Comparison of ENCODE assay signal across 14 cellular contexts in genomic region chr3:47634996-47635395, GRCh38. TPM values are rescaled to one million over a fixed set of nuclear protein-coding genes. Genes with fewer than 3 reads are reported as not detected.
DNase-seq lines count a peak whose midpoint lies in the region; ATAC-seq and TF ChIP-seq lines count a peak whose summit lies in the region.
"Had no signal": no experiment of that assay in that cellular context is flagged by ENCODE, and none has a peak within 500 bp of the region (broad histone marks: within the 10 kb centered on the region; RNA-seq: fewer than 3 reads in every experiment).

No MANE protein-coding gene starts in this region.

- no peaks in the 10 kb centered on the region for H3K9me3 Mint-ChIP-seq in stimulated activated naive CD8-positive, alpha-beta T cell treated with anti-CD3 and anti-CD28 coated beads, Interleukin-15, Interleukin-2, amounts not matched to agents 100 ng/mL and 50 ng/mL, for 24 hours
- H3K9me3 Mint-ChIP-seq: activated CD4-positive, alpha-beta T cell treated with anti-CD3 and anti-CD28 coated beads, Interleukin-2, amount 10 ng/mL, durations not matched to agents 24 days and 14 days; activated T-helper 2 cell treated with anti-CD3 and anti-CD28 coated beads, Interferon-gamma antibody, Interleukin-2, Interleukin-4, amounts not matched to agents 10 μg/mL and 5 μg/mL and 100 μg/mL, durations not matched to agents 14 hours and 24 hours and 36 hours; T-helper 1 cell treated with Interleukin-12 subunit alpha and Interleukin-12 subunit beta and Interleukin-4 antibody, amounts not matched to agents 30 μg/mL and 1 μg/mL, for 36 hours; type B pancreatic cell had no signal

- no peak for TF ChIP-seq POLR2A in upper lobe of left lung (IDR thresholded peaks at IDR 0.05)

- H3K27ac ChIP-seq in angular gyrus (ENCODE audit: low read depth, low read length) = peak overlapping the region; percentile 24
- H3K27ac ChIP-seq in upper lobe of left lung = peak overlapping the region in 1 of 4 donors; percentile 59

- ATAC-seq in stimulated activated naive CD8-positive, alpha-beta T cell treated with anti-CD3 and anti-CD28 coated beads, Interleukin-15, Interleukin-2, amounts not matched to agents 100 U/mL and 50 U/mL, for 24 hours = no peak
- no peak for ATAC-seq in upper lobe of left lung (ENCODE audit: low FRiP score in 2 of 2)
- ATAC-seq in HG02870 (IDR thresholded peaks at IDR 0.05; ENCODE audit: unreplicated experiment) = no peak

- H3K4me1 Mint-ChIP-seq in stimulated activated naive CD8-positive, alpha-beta T cell treated with anti-CD3 and anti-CD28 coated beads, Interleukin-15, Interleukin-2, amounts not matched to agents 100 ng/mL and 50 ng/mL, for 24 hours (ENCODE audit: low read depth) = peaks cover 8% of the 10 kb centered on the region

- no peaks in the 10 kb centered on the region for H3K27me3 ChIP-seq in upper lobe of left lung
- no peaks in the 10 kb centered on the region for H3K27me3 ChIP-seq in HAP-1 (ENCODE audit: low read depth)

- H3K9me3 ChIP-seq in upper lobe of left lung (no peaks in the 10 kb centered on the region), HAP-1 (no peaks in the 10 kb centered on the region)

- WGBS in upper lobe of left lung, 2 donors = 74 to 81% methylated on average over 6 of the region's 6 CpGs

- no peak for TF ChIP-seq EP300 in upper lobe of left lung (IDR thresholded peaks at IDR 0.05)

- peaks cover 78% of the 10 kb centered on the region for H3K36me3 Mint-ChIP-seq in stimulated activated naive CD8-positive, alpha-beta T cell treated with anti-CD3 and anti-CD28 coated beads, Interleukin-15, Interleukin-2, amounts not matched to agents 100 ng/mL and 50 ng/mL, for 24 hours (ENCODE audit: low read depth)

- H3K36me3 ChIP-seq in upper lobe of left lung (peaks cover 8 to 79% (median 16%) of the 10 kb centered on the region in 4 donors), HAP-1 (replicated peaks) (peaks cover 70% of the 10 kb centered on the region)

- peak overlapping the region; percentile 9 for H3K27ac Mint-ChIP-seq in stimulated activated naive CD8-positive, alpha-beta T cell treated with anti-CD3 and anti-CD28 coated beads, Interleukin-15, Interleukin-2, amounts not matched to agents 100 ng/mL and 50 ng/mL, for 24 hours
- H3K27ac Mint-ChIP-seq: activated CD4-positive, alpha-beta T cell treated with anti-CD3 and anti-CD28 coated beads, Interleukin-2, amount 10 ng/mL, durations not matched to agents 24 days and 14 days; activated T-helper 2 cell treated with anti-CD3 and anti-CD28 coated beads, Interferon-gamma antibody, Interleukin-2, Interleukin-4, amounts not matched to agents 10 μg/mL and 5 μg/mL and 100 μg/mL, durations not matched to agents 14 hours and 24 hours and 36 hours; T-helper 1 cell treated with Interleukin-12 subunit alpha and Interleukin-12 subunit beta and Interleukin-4 antibody, amounts not matched to agents 30 μg/mL and 1 μg/mL, for 36 hours; type B pancreatic cell had no signal

- in situ Hi-C loops in HAP-1 (cut with MboI; ENCODE audit: low sequenced_read_pairs) = no loop called here

- POLR2A ChIA-PET in HEK293T (lab: Yijun Ruan, JAX) = no interaction called here

- H3K27me3 Mint-ChIP-seq in stimulated activated naive CD8-positive, alpha-beta T cell treated with anti-CD3 and anti-CD28 coated beads, Interleukin-15, Interleukin-2, amounts not matched to agents 100 ng/mL and 50 ng/mL, for 24 hours = no peaks in the 10 kb centered on the region
- H3K27me3 Mint-ChIP-seq: activated CD4-positive, alpha-beta T cell treated with anti-CD3 and anti-CD28 coated beads, Interleukin-2, amount 10 ng/mL, durations not matched to agents 24 days and 14 days; type B pancreatic cell had no signal

- H3K4me1 ChIP-seq in upper lobe of left lung = peaks cover 0 to 11% (median 2%) of the 10 kb centered on the region in 4 donors
- no peaks in the 10 kb centered on the region for H3K4me1 ChIP-seq in HAP-1

- CTCF ChIA-PET in HEK293T (lab: Yijun Ruan, JAX) = no interaction called here

- H3K4me3 ChIP-seq in upper lobe of left lung = no peak overlapping the region
- H3K4me3 ChIP-seq in HAP-1 = no peak overlapping the region

- no peak overlapping the region for H3K4me3 Mint-ChIP-seq in stimulated activated naive CD8-positive, alpha-beta T cell treated with anti-CD3 and anti-CD28 coated beads, Interleukin-15, Interleukin-2, amounts not matched to agents 100 ng/mL and 50 ng/mL, for 24 hours
- H3K4me3 Mint-ChIP-seq: activated CD4-positive, alpha-beta T cell treated with anti-CD3 and anti-CD28 coated beads, Interleukin-2, amount 10 ng/mL, durations not matched to agents 24 days and 14 days; T-helper 1 cell treated with Interleukin-12 subunit alpha and Interleukin-12 subunit beta and Interleukin-4 antibody, amounts not matched to agents 30 μg/mL and 1 μg/mL, for 36 hours; type B pancreatic cell had no signal

- DNase-seq in stimulated activated naive CD8-positive, alpha-beta T cell treated with anti-CD3 and anti-CD28 coated beads, Interleukin-15, Interleukin-2, amounts not matched to agents 100 U/mL and 50 U/mL, for 24 hours = no peak
- DNase-seq in myocyte (ENCODE audit: low read depth) (peak; percentile 26), HEK293T (ENCODE audit: extremely low spot score) (no peak), upper lobe of left lung (no peak), HAP-1 (ENCODE audit: low spot score in 2 of 2) (no peak)
- DNase-seq: activated CD4-positive, alpha-beta T cell treated with anti-CD3 and anti-CD28 coated beads, Interleukin-2, amount 10 ng/mL, durations not matched to agents 24 days and 14 days; IMR-90; NCI-H510A treated with DMSO at 0.1 percent for 48 hours had no signal

- no peak for TF ChIP-seq CTCF in upper lobe of left lung (IDR thresholded peaks at IDR 0.05)

TF ChIP-seq in HEK293T, 16 proteins besides CTCF, POLR2A, EP300 and RAD21:
- TF ChIP-seq ELF4 (IDR thresholded peaks at IDR 0.05) = no peak
- TF ChIP-seq ZNF384 (IDR thresholded peaks at IDR 0.05) = no peak
- TF ChIP-seq L3MBTL2 (conservative IDR thresholded peaks at IDR 0.05) = no peak
- TF ChIP-seq TARDBP (IDR thresholded peaks at IDR 0.05) = no peak
- no peak for TF ChIP-seq FOXA1 (IDR thresholded peaks at IDR 0.05)
- no peak for TF ChIP-seq ARNT (IDR thresholded peaks at IDR 0.05)
- no peak for TF ChIP-seq SUZ12 (IDR thresholded peaks at IDR 0.05)
- no peak for TF ChIP-seq HDGF (IDR thresholded peaks at IDR 0.05; ENCODE audit: borderline replicate concordance)

RNA-seq across cellular contexts. Expression of gene CSPG5, which starts 56.3 kb away (rescaled TPM):
- total RNA-seq in myocyte = 0.45 and 1.0 TPM in 2 replicates
- 0.61 TPM for polyA plus RNA-seq in myocyte (2012)
- 10 to 100 TPM in 1 of 6 donors, 1 to 10 TPM in 5; 4.2 to 12.3 (median 6.5) TPM for total RNA-seq in upper lobe of left lung
